In genomic region chr4:98642991-98643426, GRCh38 we compare ENCODE assay signal across 12 cellular contexts. TPM values are rescaled to one million over a fixed set of nuclear protein-coding genes. Genes with fewer than 3 reads are reported as not detected.
DNase-seq lines count a peak whose midpoint lies in the region; ATAC-seq and TF ChIP-seq lines count a peak whose summit lies in the region.
"Had no signal": no experiment of that assay in that cellular context is flagged by ENCODE, and none has a peak within 500 bp of the region (broad histone marks: within the 10 kb centered on the region; RNA-seq: fewer than 3 reads in every experiment).

No MANE protein-coding gene starts in this region.

- H3K4me1 ChIP-seq in GM23248 (ENCODE audit: insufficient read depth) (peaks cover 44% of the 10 kb centered on the region), MM.1S (ENCODE audit: low read length) (peaks cover 32% of the 10 kb centered on the region), osteoblast (ENCODE audit: insufficient read depth, low read length) (peaks cover 24% of the 10 kb centered on the region)

- H3K4me1 Mint-ChIP-seq in chondrocyte (ENCODE audit: low read depth), result peaks cover 74% of the 10 kb centered on the region

- H2AFZ ChIP-seq in GM23248, result no peak overlapping the region
- no peak overlapping the region for H2AFZ ChIP-seq in MM.1S (ENCODE audit: low read length)
- H2AFZ ChIP-seq in osteoblast (ENCODE audit: low read length), result no peak overlapping the region

- ATAC-seq in HG02588 (IDR thresholded peaks at IDR 0.05; ENCODE audit: unreplicated experiment), result no peak

- TF ChIP-seq CTCF in MM.1S (IDR thresholded peaks at IDR 0.05; ENCODE audit: low read length) (no peak), chondrocyte (IDR thresholded peaks at IDR 0.05) (no peak), osteoblast (IDR thresholded peaks at IDR 0.05; ENCODE audit: extremely low read depth, low read depth, low read length) (no peak)

- H3K9ac ChIP-seq in GM23248 (no peak overlapping the region), MM.1S (ENCODE audit: low read length) (no peak overlapping the region)

- H4K20me1 ChIP-seq in GM23248 (ENCODE audit: insufficient read depth) (no peaks in the 10 kb centered on the region), MM.1S (ENCODE audit: insufficient read depth, low read length) (no peaks in the 10 kb centered on the region), osteoblast (ENCODE audit: insufficient read depth, low read length) (no peaks in the 10 kb centered on the region)

- no peaks in the 10 kb centered on the region for H3K36me3 Mint-ChIP-seq in chondrocyte (ENCODE audit: low read depth)

- no peak overlapping the region for H3K4me3 Mint-ChIP-seq in chondrocyte (ENCODE audit: unreplicated experiment)
- H3K4me3 Mint-ChIP-seq: nephron had no signal

- H3K9me3 ChIP-seq in GM23248 (ENCODE audit: low read depth), result no peaks in the 10 kb centered on the region
- no peaks in the 10 kb centered on the region for H3K9me3 ChIP-seq in MM.1S (replicated peaks; ENCODE audit: insufficient read depth, low read length)
- no peaks in the 10 kb centered on the region for H3K9me3 ChIP-seq in osteoblast (ENCODE audit: low read depth, low read length)
- H3K9me3 ChIP-seq: testis had no signal

- no peaks in the 10 kb centered on the region for H3K27me3 Mint-ChIP-seq in chondrocyte (ENCODE audit: low read depth)

- peaks cover 13% of the 10 kb centered on the region for H3F3A ChIP-seq in GM23248 (ENCODE audit: insufficient read depth)
- peaks cover 17% of the 10 kb centered on the region for H3F3A ChIP-seq in MM.1S (ENCODE audit: insufficient read depth, low read length)

- no peaks in the 10 kb centered on the region for H3K9me2 ChIP-seq in GM23248 (ENCODE audit: insufficient read depth)
- H3K9me2 ChIP-seq in MM.1S (replicated peaks; ENCODE audit: insufficient read depth, low read length), result no peaks in the 10 kb centered on the region

- no peaks in the 10 kb centered on the region for H3K27me3 ChIP-seq in GM23248 (replicated peaks; ENCODE audit: insufficient read depth)
- no peaks in the 10 kb centered on the region for H3K27me3 ChIP-seq in MM.1S (replicated peaks; ENCODE audit: insufficient read depth, low read length)
- H3K27me3 ChIP-seq in osteoblast (ENCODE audit: insufficient read depth, low read length), result no peaks in the 10 kb centered on the region
- H3K27me3 ChIP-seq: testis had no signal

- no peaks in the 10 kb centered on the region for H3K9me3 Mint-ChIP-seq in chondrocyte (ENCODE audit: low read depth)
- H3K9me3 Mint-ChIP-seq: nephron had no signal

- peak overlapping the region; percentile 65 for H3K27ac Mint-ChIP-seq in chondrocyte (ENCODE audit: unreplicated experiment)

- in situ Hi-C loops in GM23248 (cut with MboI), result no loop called here

- H3K4me3 ChIP-seq in GM23248 (no peak overlapping the region), MM.1S (ENCODE audit: low read length) (no peak overlapping the region), osteoblast (ENCODE audit: insufficient read depth, low read length) (no peak overlapping the region)
- H3K4me3 ChIP-seq: testis had no signal

- H3K36me3 ChIP-seq in GM23248 (ENCODE audit: low read depth) (no peaks in the 10 kb centered on the region), MM.1S (replicated peaks; ENCODE audit: insufficient read depth, low read length) (no peaks in the 10 kb centered on the region), osteoblast (ENCODE audit: insufficient read depth, low read length) (no peaks in the 10 kb centered on the region)

- DNase-seq in GM23248 (peak; percentile 62), MM.1S (no peak), chondrocyte (ENCODE audit: low spot score) (no peak), osteoblast (ENCODE audit: insufficient read length, low spot score, missing footprints) (no peak), cerebellum (ENCODE audit: low spot score) (no peak)
- no peak for DNase-seq in activated effector memory CD4-positive, alpha-beta T cell treated with anti-CD3 and anti-CD28 coated beads, Interleukin-2, amount 50 U/mL, for 16 hours
- DNase-seq: activated CD8-positive, alpha-beta memory T cell treated with anti-CD3 and anti-CD28 coated beads, Interleukin-2, amount 50 U/mL, for 48 hours; cortex of kidney; stimulated activated CD4-positive, alpha-beta T cell treated with anti-CD3 and anti-CD28 coated beads, Interleukin-2, amount 100 ng/mL, for 48 hours; testis had no signal

- H3K27ac ChIP-seq in GM23248, result peak overlapping the region; percentile 39
- no peak overlapping the region for H3K27ac ChIP-seq in MM.1S (ENCODE audit: low read length)
- H3K27ac ChIP-seq in osteoblast (ENCODE audit: low read depth, low read length), result peak overlapping the region; percentile 34

- H3K79me2 ChIP-seq in GM23248 (ENCODE audit: insufficient read depth) (peaks cover 100% of the 10 kb centered on the region), MM.1S (ENCODE audit: low read length) (peaks cover 34% of the 10 kb centered on the region), osteoblast (ENCODE audit: insufficient read depth, low read length) (peaks cover 91% of the 10 kb centered on the region)

- 36 to 44% methylated on average over 4 of the region's 4 CpGs for WGBS in GM23248 (ENCODE audit: low coverage in 1 of 2, low lambda C conversion rate in 2 of 2, missing lambda C conversion rate in 2 of 2), 2 experiments

- peak overlapping the region; percentile 23 for H3K4me2 ChIP-seq in GM23248 (ENCODE audit: unreplicated experiment)
- H3K4me2 ChIP-seq in MM.1S (ENCODE audit: low read depth, low read length), result peak overlapping the region; percentile 57
- H3K4me2 ChIP-seq in osteoblast (ENCODE audit: insufficient read depth, low read length), result peak overlapping the region; percentile 35

RNA-seq across cellular contexts. Expression of gene TSPAN5, which starts 15.4 kb away (rescaled TPM):
- total RNA-seq in GM23248 (2014; rRNA removed; shearing (Covaris generic)), result 61.9 and 69.6 TPM in 2 replicates
- polyA plus RNA-seq in GM23248 (2016; fragmentation: Nextera tagmentation; extraction: Ambion mirVana), result 70.8 and 76.6 TPM in 2 replicates
- 52.2 to 57.7 TPM (median 55.5 TPM) in 3 replicates for total RNA-seq in chondrocyte
- total RNA-seq in osteoblast, result 36.9 and 41.8 TPM in 2 replicates
- total RNA-seq in cerebellum, result 44.8 TPM
